In the genomic region with DNA sequence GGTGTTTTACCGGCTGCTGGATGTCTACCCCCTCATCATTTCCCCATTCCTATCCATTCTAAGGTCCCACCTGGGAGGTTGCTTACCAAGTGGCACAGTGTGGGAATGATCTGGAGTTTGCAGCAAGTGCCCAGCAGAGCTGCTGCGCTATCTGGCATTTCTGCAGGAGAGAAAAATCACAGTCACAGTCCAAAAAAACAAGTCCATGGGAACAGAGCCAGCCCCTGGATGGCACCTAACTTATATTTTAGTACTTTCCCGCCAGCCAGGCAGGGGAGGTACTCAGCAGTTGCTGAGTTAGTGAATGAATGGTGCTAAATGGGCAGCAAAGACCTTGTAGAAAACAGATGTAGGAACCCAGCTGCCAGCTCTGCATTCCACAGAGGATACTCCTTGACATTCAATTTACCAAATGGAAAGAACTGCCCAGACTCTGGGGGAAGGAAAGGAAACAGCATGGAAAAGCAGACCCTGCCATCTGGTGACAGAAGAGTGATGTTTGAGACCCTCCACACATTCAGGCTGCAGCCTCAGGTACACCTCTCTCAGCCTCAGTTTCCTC, we compare ENCODE assay signal across 1 cellular context.
TF ChIP-seq lines count a peak whose summit lies in the region.

No MANE protein-coding gene starts in this region.

TF ChIP-seq in SK-N-SH treated with all-trans-retinoic acid at 6 μM for 48 hours, 23 proteins besides CTCF, POLR2A, EP300 and RAD21 (continued from another document):
- TF ChIP-seq, protein P1, sequence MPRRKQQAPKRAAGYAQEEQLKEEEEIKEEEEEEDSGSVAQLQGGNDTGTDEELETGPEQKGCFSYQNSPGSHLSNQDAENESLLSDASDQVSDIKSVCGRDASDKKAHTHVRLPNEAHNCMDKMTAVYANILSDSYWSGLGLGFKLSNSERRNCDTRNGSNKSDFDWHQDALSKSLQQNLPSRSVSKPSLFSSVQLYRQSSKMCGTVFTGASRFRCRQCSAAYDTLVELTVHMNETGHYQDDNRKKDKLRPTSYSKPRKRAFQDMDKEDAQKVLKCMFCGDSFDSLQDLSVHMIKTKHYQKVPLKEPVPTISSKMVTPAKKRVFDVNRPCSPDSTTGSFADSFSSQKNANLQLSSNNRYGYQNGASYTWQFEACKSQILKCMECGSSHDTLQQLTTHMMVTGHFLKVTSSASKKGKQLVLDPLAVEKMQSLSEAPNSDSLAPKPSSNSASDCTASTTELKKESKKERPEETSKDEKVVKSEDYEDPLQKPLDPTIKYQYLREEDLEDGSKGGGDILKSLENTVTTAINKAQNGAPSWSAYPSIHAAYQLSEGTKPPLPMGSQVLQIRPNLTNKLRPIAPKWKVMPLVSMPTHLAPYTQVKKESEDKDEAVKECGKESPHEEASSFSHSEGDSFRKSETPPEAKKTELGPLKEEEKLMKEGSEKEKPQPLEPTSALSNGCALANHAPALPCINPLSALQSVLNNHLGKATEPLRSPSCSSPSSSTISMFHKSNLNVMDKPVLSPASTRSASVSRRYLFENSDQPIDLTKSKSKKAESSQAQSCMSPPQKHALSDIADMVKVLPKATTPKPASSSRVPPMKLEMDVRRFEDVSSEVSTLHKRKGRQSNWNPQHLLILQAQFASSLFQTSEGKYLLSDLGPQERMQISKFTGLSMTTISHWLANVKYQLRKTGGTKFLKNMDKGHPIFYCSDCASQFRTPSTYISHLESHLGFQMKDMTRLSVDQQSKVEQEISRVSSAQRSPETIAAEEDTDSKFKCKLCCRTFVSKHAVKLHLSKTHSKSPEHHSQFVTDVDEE (CRISPR knock-in tag; IDR thresholded peaks at IDR 0.05) = no peak
- TF ChIP-seq ZNF8 (CRISPR knock-in tag; IDR thresholded peaks at IDR 0.05) (no peak), ISL1 (CRISPR knock-in tag; IDR thresholded peaks at IDR 0.05) (no peak), GLIS3 (CRISPR knock-in tag; IDR thresholded peaks at IDR 0.05) (no peak), CSDC2 (CRISPR knock-in tag; IDR thresholded peaks at IDR 0.05) (no peak), ZFP30 (CRISPR knock-in tag; IDR thresholded peaks at IDR 0.05) (no peak), ZFP3 (CRISPR knock-in tag; IDR thresholded peaks at IDR 0.05) (no peak), PPARA (CRISPR knock-in tag; IDR thresholded peaks at IDR 0.05; ENCODE audit: borderline replicate concordance) (no peak)
- TF ChIP-seq, protein P2, sequence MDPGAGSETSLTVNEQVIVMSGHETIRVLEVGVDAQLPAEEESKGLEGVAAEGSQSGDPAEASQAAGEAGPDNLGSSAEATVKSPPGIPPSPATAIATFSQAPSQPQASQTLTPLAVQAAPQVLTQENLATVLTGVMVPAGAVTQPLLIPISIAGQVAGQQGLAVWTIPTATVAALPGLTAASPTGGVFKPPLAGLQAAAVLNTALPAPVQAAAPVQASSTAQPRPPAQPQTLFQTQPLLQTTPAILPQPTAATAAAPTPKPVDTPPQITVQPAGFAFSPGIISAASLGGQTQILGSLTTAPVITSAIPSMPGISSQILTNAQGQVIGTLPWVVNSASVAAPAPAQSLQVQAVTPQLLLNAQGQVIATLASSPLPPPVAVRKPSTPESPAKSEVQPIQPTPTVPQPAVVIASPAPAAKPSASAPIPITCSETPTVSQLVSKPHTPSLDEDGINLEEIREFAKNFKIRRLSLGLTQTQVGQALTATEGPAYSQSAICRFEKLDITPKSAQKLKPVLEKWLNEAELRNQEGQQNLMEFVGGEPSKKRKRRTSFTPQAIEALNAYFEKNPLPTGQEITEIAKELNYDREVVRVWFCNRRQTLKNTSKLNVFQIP (CRISPR knock-in tag; IDR thresholded peaks at IDR 0.05; ENCODE audit: borderline replicate concordance, low read depth) = no peak
